In genomic region chr22:49858827-49859226, GRCh38 we compare ENCODE assay signal across 1 cellular context.
TF ChIP-seq lines count a peak whose summit lies in the region.

No MANE protein-coding gene starts in this region.

TF ChIP-seq in IMR-90, 13 proteins besides CTCF, POLR2A, EP300 and RAD21:
- TF ChIP-seq SMC3 (IDR thresholded peaks at IDR 0.05; ENCODE audit: low read depth, low read length) (no peak), MAFK (IDR thresholded peaks at IDR 0.05; ENCODE audit: low read depth, low read length) (no peak), USF2 (IDR thresholded peaks at IDR 0.05; ENCODE audit: low read depth, low read length) (no peak)
